17 cellular contexts compared by ENCODE assay signal in genomic region chr22:26215766-26216165, GRCh38. TPM values are rescaled to one million over a fixed set of nuclear protein-coding genes. Genes with fewer than 3 reads are reported as not detected.
DNase-seq lines count a peak whose midpoint lies in the region; ATAC-seq, FAIRE-seq and TF ChIP-seq lines count a peak whose summit lies in the region.
"Had no signal": no experiment of that assay in that cellular context is flagged by ENCODE, and none has a peak within 500 bp of the region (broad histone marks: within the 10 kb centered on the region; RNA-seq: fewer than 3 reads in every experiment).

No MANE protein-coding gene starts in this region.

- no peaks in the 10 kb centered on the region for H3K9me3 Mint-ChIP-seq in activated T-cell treated with anti-CD3 and anti-CD28 coated beads, Interleukin-2, amount 50 U/mL, for 72 hours
- H3K9me3 Mint-ChIP-seq: CD4-positive, alpha-beta T cell had no signal

- DNase-seq in ELF-1 (ENCODE audit: low read depth, low spot score) (peak; percentile 1), H1 (ENCODE audit: low read depth in 1 of 2, low spot score in 2 of 2) (no peak), iPS-NIHi7 (ENCODE audit: extremely low spot score) (no peak), heart left ventricle (no peak)
- DNase-seq in activated T-cell treated with anti-CD3 and anti-CD28 coated beads, Interleukin-2, amount 50 U/mL, for 72 hours = no peak
- DNase-seq: ACHN; C1 segment of cervical spinal cord; Calu3; CD4-positive, alpha-beta T cell; DMS 273 treated with DMSO at 0.1 percent for 48 hours had no signal

- no peak overlapping the region for H4K8ac ChIP-seq in H1 (ENCODE audit: extremely low read depth, insufficient read depth, low read length)

- H3K4me1 ChIP-seq in H1 (replicated peaks in 1 of 4; ENCODE audit: control insufficient read depth in 3 of 4, insufficient read depth in 4 of 4, low read length in 3 of 4) (no peaks in the 10 kb centered on the region), mesodermal cell (ENCODE audit: control insufficient read depth, insufficient read depth, low read length, poor library complexity, severe bottlenecking) (no peaks in the 10 kb centered on the region), heart left ventricle (no peaks in the 10 kb centered on the region)

- H3K56ac ChIP-seq in H1 (replicated peaks; ENCODE audit: insufficient read length, low read depth, low read length) = no peak overlapping the region

- TF ChIP-seq EP300 in H1 (IDR thresholded peaks at IDR 0.05; ENCODE audit: borderline replicate concordance in 1 of 2, low read depth in 2 of 2, low read length in 2 of 2) = no peak

- H3K23me2 ChIP-seq in H1 (ENCODE audit: low read depth, low read length) = peaks cover 2% of the 10 kb centered on the region; the same call in 1 of the 2 replicates

- FAIRE-seq in H1 (lab: Jason Lieb, UNC) = no peak
- FAIRE-seq: G401.6, GM12891 had no signal

- H3K27me3 ChIP-seq in H1 (replicated peaks in 1 of 4; ENCODE audit: control insufficient read depth in 3 of 4, extremely low read depth in 1 of 4, insufficient read depth in 3 of 4, low read length in 3 of 4) (no peaks in the 10 kb centered on the region; a peak in 2 of 7 replicates), heart left ventricle (peaks cover 0 to 45% (median 4%) of the 10 kb centered on the region in 9 donors)

- H2AFZ ChIP-seq in H1 (ENCODE audit: low read length) = no peak overlapping the region

- H3K27ac Mint-ChIP-seq in activated T-cell treated with anti-CD3 and anti-CD28 coated beads, Interleukin-2, amount 50 U/mL, for 72 hours = no peak overlapping the region
- H3K27ac Mint-ChIP-seq: CD4-positive, alpha-beta T cell had no signal

- TF ChIP-seq CTCF in H1 (IDR thresholded peaks at IDR 0.05; ENCODE audit: control extremely low read depth in 1 of 3, insufficient read depth in 1 of 3, low read depth in 1 of 3, low read length in 3 of 3) (no peak), heart left ventricle (IDR thresholded peaks at IDR 0.05) (no peak)

- H3K4me3 Mint-ChIP-seq in activated T-cell treated with anti-CD3 and anti-CD28 coated beads, Interleukin-2, amount 50 U/mL, for 72 hours = no peak overlapping the region
- H3K4me3 Mint-ChIP-seq: CD4-positive, alpha-beta T cell had no signal

- H3K79me2 ChIP-seq in H1 (ENCODE audit: control insufficient read depth in 1 of 2, insufficient read depth in 2 of 2, low read length in 2 of 2) = no peaks in the 10 kb centered on the region

- POLR2A ChIA-PET in H1 (lab: Charles Lee; ENCODE audit: partially characterized antibody) = no interaction called here

- WGBS in H1 (ENCODE audit: extremely low coverage in 1 of 2, insufficient coverage in 1 of 2, insufficient read length in 1 of 2, insufficient replicate concordance in 2 of 2, low coverage in 1 of 2, low lambda C conversion rate in 2 of 2, missing lambda C conversion rate in 1 of 2), 2 experiments = 88% methylated on average over 7 of the region's 7 CpGs; no CpG with 5 or more reads in 1 of the 2 experiments
- 76 to 78% methylated on average over 4 to 7 of the region's 7 CpGs for WGBS in mesodermal cell (ENCODE audit: insufficient coverage in 2 of 2), 2 experiments
- 3 to 8% (median 6%) methylated on average over 7 of the region's 7 CpGs for WGBS in heart left ventricle, 4 donors

- H3K9me3 ChIP-seq in H1 (ENCODE audit: insufficient read depth in 2 of 2, low read depth in 1 of 2, low read length in 1 of 2) = no peaks in the 10 kb centered on the region
- no peaks in the 10 kb centered on the region for H3K9me3 ChIP-seq in mesodermal cell (ENCODE audit: control insufficient read depth, low read length)
- no peaks in the 10 kb centered on the region for H3K9me3 ChIP-seq in heart left ventricle

- CTCF ChIA-PET in H1 (lab: Charles Lee; ENCODE audit: partially characterized antibody) = interaction anchor here (0.8 to 2.1 kb wide), 4 partner anchors 9 to 44 kb away, joined by 3 to 6 read pairs (median 3); no protein-coding TSS in a partner anchor

- H4K5ac ChIP-seq in H1 (ENCODE audit: insufficient read length, low read depth, low read length) = no peak overlapping the region

- no peak overlapping the region for H3K14ac ChIP-seq in H1 (ENCODE audit: insufficient read length)

- H3K27ac ChIP-seq in H1 (ENCODE audit: low read depth, low read length) (no peak overlapping the region), mesodermal cell (ENCODE audit: low read depth, low read length, severe bottlenecking) (peak overlapping the region; percentile 17), heart left ventricle (no peak overlapping the region)
- H3K27ac ChIP-seq: HL-60 had no signal

- no peak for TF ChIP-seq POLR2A in H1 (IDR thresholded peaks at IDR 0.05; ENCODE audit: control extremely low read depth in 1 of 2, low read depth in 2 of 2, low read length in 2 of 2)
- TF ChIP-seq POLR2A in heart left ventricle (IDR thresholded peaks at IDR 0.05) = no peak

- ATAC-seq in GM19324 (IDR thresholded peaks at IDR 0.05; ENCODE audit: low FRiP score, unreplicated experiment) = no peak
- ATAC-seq in heart left ventricle = no peak
- no peak for ATAC-seq in activated T-cell treated with anti-CD3 and anti-CD28 coated beads, Interleukin-2, amount 50 U/mL, for 72 hours (replicated peaks in 1 of 2)
- ATAC-seq: HCT116 had no signal

- no peak overlapping the region for H3K4me2 ChIP-seq in H1 (ENCODE audit: insufficient read depth in 1 of 2, low read depth in 2 of 2, low read length in 2 of 2)

- no peaks in the 10 kb centered on the region for H3K36me3 Mint-ChIP-seq in activated T-cell treated with anti-CD3 and anti-CD28 coated beads, Interleukin-2, amount 50 U/mL, for 72 hours (ENCODE audit: insufficient read depth in 2 of 2)

- no peak for TF ChIP-seq RAD21 in H1 (IDR thresholded peaks at IDR 0.05 in 1 of 2, conservative IDR thresholded peaks at IDR 0.05 in 1 of 2; ENCODE audit: low read depth in 2 of 2, low read length in 2 of 2)

- 0 out of 2 replicates have a peak overlapping the region, but pooled peaks have one; percentile 53 for H2AK5ac ChIP-seq in H1 (ENCODE audit: low read depth, low read length)

- H4K91ac ChIP-seq in H1 (replicated peaks; ENCODE audit: insufficient read length, low read length) = no peak overlapping the region

- no peak overlapping the region for H2BK120ac ChIP-seq in H1 (replicated peaks; ENCODE audit: low read depth, low read length)

- H3K4me1 Mint-ChIP-seq in activated T-cell treated with anti-CD3 and anti-CD28 coated beads, Interleukin-2, amount 50 U/mL, for 72 hours (ENCODE audit: low read depth) = no peaks in the 10 kb centered on the region

- H3K36me3 ChIP-seq in H1 (ENCODE audit: control insufficient read depth in 2 of 4, insufficient read depth in 4 of 4, low read length in 3 of 4) (no peaks in the 10 kb centered on the region), mesodermal cell (ENCODE audit: control insufficient read depth, insufficient read depth, low read length) (no peaks in the 10 kb centered on the region), heart left ventricle (no peaks in the 10 kb centered on the region)

- no peak overlapping the region for H3K23ac ChIP-seq in H1 (ENCODE audit: insufficient read length)

- H2BK20ac ChIP-seq in H1 (ENCODE audit: low read length) = no peak overlapping the region

- H3K18ac ChIP-seq in H1 (ENCODE audit: extremely low read depth, low read length) = no peak overlapping the region

- no peak overlapping the region for H3K4me3 ChIP-seq in H1 (ENCODE audit: extremely low read depth in 1 of 4, insufficient read depth in 2 of 4, low read depth in 3 of 4, low read length in 4 of 4)
- no peak overlapping the region for H3K4me3 ChIP-seq in mesodermal cell (ENCODE audit: extremely low read depth, insufficient read depth, low read length, poor library complexity, severe bottlenecking)
- H3K4me3 ChIP-seq in heart left ventricle = no peak overlapping the region

- H3K79me1 ChIP-seq in H1 (ENCODE audit: low read depth, low read length) = no peaks in the 10 kb centered on the region

- no peak overlapping the region for H2BK12ac ChIP-seq in H1 (ENCODE audit: low read depth, low read length)

- H2BK15ac ChIP-seq in H1 (ENCODE audit: low read length) = no peak overlapping the region

- no peaks in the 10 kb centered on the region for H4K20me1 ChIP-seq in H1 (replicated peaks in 1 of 2; ENCODE audit: control insufficient read depth in 1 of 2, insufficient read depth in 2 of 2, low read length in 2 of 2)

- no peak overlapping the region for H3K4ac ChIP-seq in H1 (replicated peaks; ENCODE audit: insufficient read length, low read depth, low read length)

- no peak overlapping the region for H3K9ac ChIP-seq in H1 (replicated peaks in 1 of 4; ENCODE audit: extremely low read depth in 1 of 4, low read depth in 3 of 4, low read length in 3 of 4)

- H2BK5ac ChIP-seq in H1 (ENCODE audit: low read depth, low read length) = no peak overlapping the region

- H3K27me3 Mint-ChIP-seq in activated T-cell treated with anti-CD3 and anti-CD28 coated beads, Interleukin-2, amount 50 U/mL, for 72 hours (ENCODE audit: low read depth) = peaks cover 32% of the 10 kb centered on the region

- intact Hi-C loops in heart left ventricle (cut with DNase I) = no loop called here

TF ChIP-seq in H1, 55 proteins besides CTCF, POLR2A, EP300 and RAD21:
- TF ChIP-seq BCL11A (IDR thresholded peaks at IDR 0.05; ENCODE audit: low read depth in 2 of 2, low read length in 2 of 2) (no peak), PHF8 (conservative IDR thresholded peaks at IDR 0.05; ENCODE audit: low read depth, low read length) (no peak), NANOG (IDR thresholded peaks at IDR 0.05; ENCODE audit: insufficient read depth, low read depth, low read length, poor library complexity, severe bottlenecking) (no peak), POU5F1 (IDR thresholded peaks at IDR 0.05; ENCODE audit: low read depth, low read length) (no peak)

RNA-seq across cellular contexts. Expression of gene SEZ6L, which starts 46.5 kb away (rescaled TPM):
- total RNA-seq in H1 (2021; fragmentation: NEBNext Ultra II Directional; extraction: Animal tissue kit (Norgen Biotek cat#: 25700)) = 0.06 and 0.11 TPM in 2 replicates
- polyA plus RNA-seq in H1 (2011; rRNA removed) (0.20 and 0.33 TPM in 2 replicates), heart left ventricle (under 1 TPM in 1 of 2 donors, not detected in 1; 0.04 TPM)
- polyA plus RNA-seq in H1 (2011; cell fraction: cytosol; rRNA removed) = 0.10 TPM
- 0.39 TPM for polyA plus RNA-seq in H1 (2011; cell fraction: nucleus; rRNA removed)
- polyA plus RNA-seq in H1 (2012, experiment 1 of 2) = 0.30 to 0.90 TPM (median 0.61 TPM) in 4 replicates
- 0.10 TPM for polyA plus RNA-seq in H1 (2012, experiment 2 of 2)
- polyA plus RNA-seq in H1 (2013, experiment 1 of 2) = 0.26 TPM
- polyA plus RNA-seq in H1 (2013, experiment 2 of 2) = 0.22 TPM
- 0.28 and 0.63 TPM in 2 replicates for polyA minus RNA-seq in H1 (2011; rRNA and poly(A)+ RNA removed)
- not detected for polyA minus RNA-seq in H1 (2011; cell fraction: cytosol; rRNA and poly(A)+ RNA removed)
- not detected for polyA minus RNA-seq in H1 (2011; cell fraction: nucleus; rRNA and poly(A)+ RNA removed)
- 26.1 TPM for polyA plus RNA-seq in mesodermal cell (2013, experiment 1 of 2)
- 23.4 TPM for polyA plus RNA-seq in mesodermal cell (2013, experiment 2 of 2)
- total RNA-seq in heart left ventricle = 1 to 10 TPM in 3 of 9 donors, under 1 TPM in 5, not detected in 1; 0.12 to 1.6 (median 0.22) TPM
- under 1 TPM in 1 of 2 donors, not detected in 1; 0.05 TPM for total RNA-seq in activated T-cell treated with anti-CD3 and anti-CD28 coated beads, Interleukin-2, amount 50 U/mL, for 72 hours
- total RNA-seq: A172, Calu3 had no signal
